Comparison of ENCODE assay signal across 14 cellular contexts in the genomic region with DNA sequence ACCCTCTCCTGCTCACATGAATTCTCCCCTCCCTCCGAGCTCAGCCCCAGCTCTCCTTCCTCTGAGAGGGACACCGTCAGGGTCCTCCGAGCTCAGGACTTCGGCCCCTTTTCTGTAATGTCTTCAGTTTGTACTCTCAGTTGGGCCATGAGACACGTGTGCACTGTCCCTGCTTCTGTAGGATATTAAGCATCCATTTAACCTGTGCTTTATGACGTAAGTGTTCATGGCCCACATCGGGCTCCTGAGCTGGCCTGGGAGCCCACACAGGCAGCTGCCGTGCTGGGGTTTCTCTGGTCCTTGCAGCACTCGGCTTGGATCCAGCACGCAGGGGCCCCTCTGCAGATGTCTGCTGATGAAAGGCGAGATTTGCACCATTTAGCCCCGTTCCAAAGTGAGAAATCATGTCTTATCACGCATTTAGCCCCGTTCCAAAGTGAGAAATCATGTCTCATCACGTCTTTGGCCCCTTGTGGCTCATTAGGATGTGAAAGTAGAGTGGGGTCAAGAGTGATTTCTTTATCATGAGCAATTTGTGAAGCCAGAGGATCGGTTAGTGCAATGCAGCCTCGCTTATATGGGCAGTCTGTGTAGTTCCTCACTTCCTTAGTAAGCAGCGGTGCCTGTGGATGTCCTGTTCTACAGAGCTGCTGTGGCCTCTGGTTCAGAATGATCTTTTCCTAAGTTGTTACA. TPM values are rescaled to one million over a fixed set of nuclear protein-coding genes. Genes with fewer than 3 reads are reported as not detected.
A peak's percentile ranks its signal among the peaks of the same experiment; 100 is the strongest.
DNase-seq lines count a peak whose midpoint lies in the region; ATAC-seq and TF ChIP-seq lines count a peak whose summit lies in the region.
"Had no signal": no experiment of that assay in that cellular context is flagged by ENCODE, and none has a peak within 500 bp of the region (broad histone marks: within the 10 kb centered on the region; RNA-seq: fewer than 3 reads in every experiment).

No MANE protein-coding gene starts in this region.

- no peaks in the 10 kb centered on the region for H3K36me3 ChIP-seq in prostate gland
- H3K36me3 ChIP-seq: heart right ventricle had no signal

- H3K9me3 ChIP-seq in prostate gland: no peaks in the 10 kb centered on the region
- H3K9me3 ChIP-seq: Caco-2, heart right ventricle had no signal

- peaks cover 34 to 37% of the 10 kb centered on the region in 2 donors for H3K4me1 Mint-ChIP-seq in immature natural killer cell
- no peaks in the 10 kb centered on the region for H3K4me1 Mint-ChIP-seq in MCF 10A (ENCODE audit: insufficient read depth, unreplicated experiment)
- peaks cover 8% of the 10 kb centered on the region for H3K4me1 Mint-ChIP-seq in glutamatergic neuron (ENCODE audit: low read depth, unreplicated experiment)

- no peaks in the 10 kb centered on the region for H3K27me3 ChIP-seq in prostate gland (replicated peaks; ENCODE audit: insufficient read depth)
- H3K27me3 ChIP-seq: heart right ventricle had no signal

- H3K4me3 ChIP-seq in prostate gland: no peak overlapping the region
- H3K4me3 ChIP-seq: heart right ventricle had no signal

- peak; percentile 36 for ATAC-seq in GM19463 (IDR thresholded peaks at IDR 0.05; ENCODE audit: unreplicated experiment)
- peak; percentile 31 for ATAC-seq in HG03135 (IDR thresholded peaks at IDR 0.05; ENCODE audit: unreplicated experiment)

- CTCF ChIA-PET in MCF 10A (lab: Yijun Ruan, JAX): interaction anchor here (0.8 to 1.2 kb wide), 2 partner anchors 91 to 129 kb away, joined by 3 read pairs; no protein-coding TSS in a partner anchor

- no peaks in the 10 kb centered on the region for H3K4me1 ChIP-seq in prostate gland (replicated peaks)
- H3K4me1 ChIP-seq: Caco-2 had no signal

- BruUV-seq in MCF 10A (replicated peaks; lab: Mats Ljungman, UMichigan): no TSS peak

- TF ChIP-seq POLR2A in prostate gland (IDR thresholded peaks at IDR 0.05): no peak

- in situ Hi-C loops in GM13976 (cut with MboI; ENCODE audit: low sequenced_read_pairs, unreplicated experiment): no loop called here

- POLR2A ChIA-PET in MCF 10A (lab: Yijun Ruan, JAX): interaction anchor here (1.1 to 1.5 kb wide), 3 partner anchors 11 to 129 kb away, joined by 3 read pairs; no protein-coding TSS in a partner anchor

- H3K36me3 Mint-ChIP-seq in immature natural killer cell: peaks cover 0 to 5% (median 0%) of the 10 kb centered on the region in 3 donors
- H3K36me3 Mint-ChIP-seq in MCF 10A (ENCODE audit: insufficient read depth, unreplicated experiment): peaks cover 4% of the 10 kb centered on the region
- H3K36me3 Mint-ChIP-seq in glutamatergic neuron (ENCODE audit: unreplicated experiment): peaks cover 13% of the 10 kb centered on the region

- H3K27ac Mint-ChIP-seq in immature natural killer cell (peak overlapping the region; percentile 7 to 77 (median 52)), MCF 10A (ENCODE audit: low read depth, unreplicated experiment) (no peak overlapping the region), glutamatergic neuron (ENCODE audit: unreplicated experiment) (no peak overlapping the region)
- H3K27ac Mint-ChIP-seq: activated CD4-positive, alpha-beta T cell treated with anti-CD3 and anti-CD28 coated beads for 36 hours had no signal

- H3K27me3 Mint-ChIP-seq in immature natural killer cell (ENCODE audit: low read depth in 3 of 3): peaks cover 0 to 2% (median 0%) of the 10 kb centered on the region in 3 donors
- H3K27me3 Mint-ChIP-seq in MCF 10A (ENCODE audit: insufficient read depth, unreplicated experiment): no peaks in the 10 kb centered on the region
- no peaks in the 10 kb centered on the region for H3K27me3 Mint-ChIP-seq in glutamatergic neuron (ENCODE audit: unreplicated experiment)
- H3K27me3 Mint-ChIP-seq: activated CD4-positive, alpha-beta T cell treated with anti-CD3 and anti-CD28 coated beads for 36 hours had no signal

- H3K27ac ChIP-seq in prostate gland: no peak overlapping the region
- H3K27ac ChIP-seq: heart right ventricle had no signal

- H3K4me3 Mint-ChIP-seq in immature natural killer cell: peak overlapping the region in 1 of 5 donors; percentile 57
- no peak overlapping the region for H3K4me3 Mint-ChIP-seq in MCF 10A (ENCODE audit: unreplicated experiment)
- H3K4me3 Mint-ChIP-seq in glutamatergic neuron (ENCODE audit: unreplicated experiment): no peak overlapping the region
- H3K4me3 Mint-ChIP-seq: activated CD4-positive, alpha-beta T cell treated with anti-CD3 and anti-CD28 coated beads for 36 hours; activated naive CD4-positive, alpha-beta T cell treated with anti-CD3 and anti-CD28 coated beads for 36 hours had no signal

- WGBS in prostate gland: 72% methylated on average over 18 of the region's 18 CpGs

- intact Hi-C loops in prostate gland (cut with DNase I) (no loop called here), MCF 10A (cut with micrococcal nuclease) (no loop called here)

- peak; percentile 75 for DNase-seq in GM13976 (ENCODE audit: low spot score)
- DNase-seq in immature natural killer cell: peak in 1 of 3 donors; percentile 37
- no peak for DNase-seq in pons (ENCODE audit: low spot score)
- DNase-seq in prostate gland (ENCODE audit: low spot score): no peak
- DNase-seq in MCF 10A (ENCODE audit: unreplicated experiment): no peak
- no peak for DNase-seq in glutamatergic neuron
- DNase-seq: activated CD4-positive, alpha-beta T cell treated with anti-CD3 and anti-CD28 coated beads for 36 hours; activated naive CD4-positive, alpha-beta T cell treated with anti-CD3 and anti-CD28 coated beads for 36 hours; heart right ventricle; IMR-90; retina had no signal

- H3K9me3 Mint-ChIP-seq in immature natural killer cell (peaks cover 0 to 2% (median 0%) of the 10 kb centered on the region in 6 donors), MCF 10A (ENCODE audit: unreplicated experiment) (peaks cover 7% of the 10 kb centered on the region), glutamatergic neuron (ENCODE audit: unreplicated experiment) (peaks cover 14% of the 10 kb centered on the region)
- H3K9me3 Mint-ChIP-seq: activated naive CD4-positive, alpha-beta T cell treated with anti-CD3 and anti-CD28 coated beads for 36 hours had no signal

- no peak for TF ChIP-seq CTCF in GM13976 (IDR thresholded peaks at IDR 0.05; ENCODE audit: borderline replicate concordance, control extremely low read depth, extremely low read depth, insufficient read depth, missing control alignments)
- TF ChIP-seq CTCF in prostate gland (IDR thresholded peaks at IDR 0.05): no peak
- no peak for TF ChIP-seq CTCF in MCF 10A (IDR thresholded peaks at IDR 0.05; ENCODE audit: unreplicated experiment)
- TF ChIP-seq CTCF in glutamatergic neuron (IDR thresholded peaks at IDR 0.05; ENCODE audit: partially characterized antibody, unreplicated experiment): no peak

RNA-seq across cellular contexts. Expression of gene DUSP22, which starts 25.3 kb away (rescaled TPM):
- 10 to 100 TPM; 55.0 to 80.1 (median 65.3) TPM for polyA plus RNA-seq in immature natural killer cell
- total RNA-seq in prostate gland (10 to 100 TPM; 29.8 to 95.8 TPM), MCF 10A (2022) (29.4 and 40.7 TPM in 2 replicates), glutamatergic neuron (ENCODE audit: unreplicated experiment) (40.4 TPM)

Comparison
In these comparisons a context has a peak if more than half of its experiments do, and no peak if none do; other contexts are left out.
1. H3K27ac Mint-ChIP-seq: peak in immature natural killer cell (6 of 6); none in MCF 10A (single experiment) and glutamatergic neuron (single experiment).